Comparison of ENCODE assay signal across 12 cellular contexts in genomic region chr3:45677841-45678240, GRCh38. TPM values are rescaled to one million over a fixed set of nuclear protein-coding genes. Genes with fewer than 3 reads are reported as not detected.
DNase-seq lines count a peak whose midpoint lies in the region; ATAC-seq, FAIRE-seq and TF ChIP-seq lines count a peak whose summit lies in the region.
"Had no signal": no experiment of that assay in that cellular context is flagged by ENCODE, and none has a peak within 500 bp of the region (broad histone marks: within the 10 kb centered on the region; RNA-seq: fewer than 3 reads in every experiment).

No MANE protein-coding gene starts in this region.

- no peak overlapping the region for H2AFZ ChIP-seq in HepG2 (ENCODE audit: low read length)

- H3K9me3 ChIP-seq in Caco-2 (no peaks in the 10 kb centered on the region), esophagus muscularis mucosa (no peaks in the 10 kb centered on the region), prostate gland (no peaks in the 10 kb centered on the region), HepG2 (ENCODE audit: low read length) (no peaks in the 10 kb centered on the region; the same call in 1 of the 2 replicates)

- in situ Hi-C loops in HepG2 (cut with HindIII; ENCODE audit: extremely low pct_ligation_motif_present, low pct_unique_long_range_greater_than_20kb): no loop called here

- no peaks in the 10 kb centered on the region for H3K79me2 ChIP-seq in HepG2 (ENCODE audit: insufficient read depth, low read length)

- DNase-seq in Caco-2: no peak
- no peak for DNase-seq in RWPE1 (ENCODE audit: low spot score)
- DNase-seq in esophagus muscularis mucosa (ENCODE audit: extremely low spot score): no peak
- DNase-seq in prostate gland (ENCODE audit: low spot score): no peak
- no peak for DNase-seq in SIG-M5 (lab: John Stamatoyannopoulos, UW)
- DNase-seq in NCI-H69 (lab: John Stamatoyannopoulos, UW): no peak
- no peak for DNase-seq in activated CD4-positive, CD25-positive, alpha-beta regulatory T cell treated with anti-CD3 and anti-CD28 coated beads, Interleukin-2, amount 50 U/mL, for 72 hours
- no peak for DNase-seq in HepG2 (ENCODE audit: low spot score)
- DNase-seq: activated T-cell treated with anti-CD3 and anti-CD28 coated beads, Interleukin-2, amount 50 U/mL, for 48 hours; NCI-H1048; stimulated activated CD4-positive, alpha-beta T cell treated with anti-CD3 and anti-CD28 coated beads, Interleukin-4, amount 100 ng/mL, for 1 hour; WERI-Rb-1 had no signal

- WGBS in esophagus muscularis mucosa: 79% methylated on average over 10 of the region's 10 CpGs
- WGBS in prostate gland: 52% methylated on average over 10 of the region's 10 CpGs
- 98% methylated on average over 10 of the region's 10 CpGs for WGBS in HepG2 (ENCODE audit: low lambda C conversion rate)

- TF ChIP-seq CTCF in Caco-2 (IDR thresholded peaks at IDR 0.05; ENCODE audit: insufficient read depth in 1 of 2, low read depth in 1 of 2, low read length in 1 of 2, severe bottlenecking in 1 of 2, unreplicated experiment in 1 of 2) (no peak), RWPE1 (conservative IDR thresholded peaks at IDR 0.05; ENCODE audit: low read depth) (no peak), esophagus muscularis mucosa (IDR thresholded peaks at IDR 0.05) (no peak), prostate gland (IDR thresholded peaks at IDR 0.05) (no peak), HepG2 (CRISPR knock-in tag; IDR thresholded peaks at IDR 0.05) (no peak)

- no peak overlapping the region for H3K4me3 Mint-ChIP-seq in Caco-2 (ENCODE audit: unreplicated experiment)

- no peaks in the 10 kb centered on the region for H4K20me1 ChIP-seq in HepG2 (ENCODE audit: insufficient read depth, low read length)

- H3K27ac ChIP-seq in RWPE1 (peak overlapping the region; percentile 98), esophagus muscularis mucosa (replicated peaks in 1 of 4) (peak overlapping the region; percentile 35 to 80 (median 67)), prostate gland (peak overlapping the region; percentile 84), HepG2 (ENCODE audit: extremely low read length, insufficient read depth, low read length) (no peak overlapping the region)
- H3K27ac ChIP-seq: WERI-Rb-1 had no signal

- no peak for ATAC-seq in HepG2

- no peaks in the 10 kb centered on the region for H3K27me3 Mint-ChIP-seq in Caco-2 (ENCODE audit: insufficient read depth, unreplicated experiment)

- TF ChIP-seq POLR2A in esophagus muscularis mucosa (IDR thresholded peaks at IDR 0.05; ENCODE audit: low read depth) (no peak), prostate gland (IDR thresholded peaks at IDR 0.05) (no peak), HepG2 (IDR thresholded peaks at IDR 0.05; ENCODE audit: insufficient read depth in 1 of 2, low read depth in 2 of 2, low read length in 2 of 2) (no peak)

- no peak overlapping the region for H3K9ac ChIP-seq in HepG2 (ENCODE audit: insufficient read depth, low read depth, low read length)

- intact Hi-C loops in Caco-2 (cut with micrococcal nuclease; ENCODE audit: unreplicated experiment): loop anchor here (1.0 kb wide), 1 partner anchor 11 kb away; the partner anchor contains the start of gene SACM1L
- intact Hi-C loops in esophagus muscularis mucosa (cut with DNase I): no loop called here
- intact Hi-C loops in prostate gland (cut with DNase I): no loop called here
- intact Hi-C loops in HepG2 (cut with micrococcal nuclease; ENCODE audit: unreplicated experiment): no loop called here

- H3K9me3 Mint-ChIP-seq in Caco-2 (ENCODE audit: unreplicated experiment): no peaks in the 10 kb centered on the region

- H3K4me1 ChIP-seq in Caco-2 (peaks cover 10% of the 10 kb centered on the region), esophagus muscularis mucosa (peaks cover 17 to 30% (median 19%) of the 10 kb centered on the region in 4 donors), prostate gland (replicated peaks) (peaks cover 15% of the 10 kb centered on the region), HepG2 (ENCODE audit: insufficient read depth, low read length) (peaks cover 9% of the 10 kb centered on the region; the same call in 1 of the 2 replicates)

- H3K36me3 ChIP-seq in Caco-2 (ENCODE audit: control insufficient read depth, insufficient read depth, low read length) (peaks cover 7% of the 10 kb centered on the region), esophagus muscularis mucosa (peaks cover 4 to 69% (median 46%) of the 10 kb centered on the region in 4 donors), prostate gland (no peaks in the 10 kb centered on the region), HepG2 (replicated peaks in 1 of 2; ENCODE audit: control insufficient read depth in 1 of 2, insufficient read depth in 2 of 2, low read length in 2 of 2) (peaks cover 14 to 27% of the 10 kb centered on the region in 2 experiments)

- no peak for TF ChIP-seq RAD21 in HepG2 (CRISPR knock-in tag; IDR thresholded peaks at IDR 0.05)

- H3K36me3 Mint-ChIP-seq in Caco-2 (ENCODE audit: insufficient read depth, unreplicated experiment): peaks cover 56% of the 10 kb centered on the region

- H3K27me3 ChIP-seq in Caco-2 (replicated peaks; ENCODE audit: control insufficient read depth, insufficient read depth, low read length): no peaks in the 10 kb centered on the region
- no peaks in the 10 kb centered on the region for H3K27me3 ChIP-seq in esophagus muscularis mucosa
- no peaks in the 10 kb centered on the region for H3K27me3 ChIP-seq in prostate gland (replicated peaks; ENCODE audit: insufficient read depth)
- H3K27me3 ChIP-seq in HepG2 (ENCODE audit: control insufficient read depth in 1 of 2, insufficient read depth in 2 of 2, low read length in 2 of 2): no peaks in the 10 kb centered on the region

- H3K4me2 ChIP-seq in HepG2 (ENCODE audit: low read depth, low read length): no peak overlapping the region

- POLR2A ChIA-PET in Caco-2 (lab: Charles Lee): interaction anchor here (0.7 kb wide), 1 partner anchor 12 kb away, joined by 9 read pairs; the partner anchor contains the start of gene SACM1L
- POLR2A ChIA-PET in RWPE1 (lab: Yijun Ruan, JAX; ENCODE audit: low non-redundant PET): no interaction called here
- POLR2A ChIA-PET in HepG2 (lab: Yijun Ruan, JAX): interaction anchor here (0.6 to 1.6 kb wide), 2 partner anchors 11 to 18 kb away, joined by 3 to 5 read pairs; partner anchors contain the start of gene SACM1L

- H3K4me3 ChIP-seq in Caco-2 (ENCODE audit: low read depth, low read length) (no peak overlapping the region), esophagus muscularis mucosa (no peak overlapping the region), prostate gland (no peak overlapping the region), HepG2 (replicated peaks in 1 of 3; ENCODE audit: insufficient read depth in 1 of 3, low read depth in 2 of 3, low read length in 3 of 3) (no peak overlapping the region)

- H3K27ac Mint-ChIP-seq in Caco-2 (ENCODE audit: unreplicated experiment): peak overlapping the region; percentile 92

- BruUV-seq in Caco-2 (replicated peaks; lab: Mats Ljungman, UMichigan): no TSS peak
- BruUV-seq in HepG2 (replicated peaks; lab: Mats Ljungman, UMichigan): no TSS peak

- CTCF ChIA-PET in Caco-2 (lab: Charles Lee) (interaction anchor here (0.6 to 1.7 kb wide), 5 partner anchors 11 to 86 kb away, joined by 3 to 7 read pairs (median 4); no protein-coding TSS in a partner anchor), RWPE1 (lab: Yijun Ruan, JAX) (no interaction called here), HepG2 (lab: Yijun Ruan, JAX; ENCODE audit: low intra/inter-chr PET ratio, low total read pairs) (no interaction called here)

- TF ChIP-seq EP300 in esophagus muscularis mucosa (IDR thresholded peaks at IDR 0.05) (no peak), HepG2 (IDR thresholded peaks at IDR 0.05; ENCODE audit: low read depth in 2 of 2, low read length in 2 of 2) (no peak), HepG2 (CRISPR knock-in tag; IDR thresholded peaks at IDR 0.05; ENCODE audit: borderline replicate concordance) (no peak)

- H3K4me1 Mint-ChIP-seq in Caco-2 (ENCODE audit: low read depth, unreplicated experiment): peaks cover 14% of the 10 kb centered on the region

- no peak for FAIRE-seq in HepG2 (lab: Jason Lieb, UNC)

TF ChIP-seq in HepG2, 621 proteins besides CTCF, POLR2A, EP300 and RAD21:
- no peak for TF ChIP-seq ZNF766 (CRISPR knock-in tag; IDR thresholded peaks at IDR 0.05; ENCODE audit: borderline replicate concordance)
- no peak for TF ChIP-seq ZNF160 (CRISPR knock-in tag; IDR thresholded peaks at IDR 0.05)
- no peak for TF ChIP-seq ZNF224 (CRISPR knock-in tag; IDR thresholded peaks at IDR 0.05)
- TF ChIP-seq GZF1 (CRISPR knock-in tag; IDR thresholded peaks at IDR 0.05): no peak
- TF ChIP-seq SNRNP70 (IDR thresholded peaks at IDR 0.05; ENCODE audit: low read depth, low read length): no peak
- no peak for TF ChIP-seq ZNF747 (CRISPR knock-in tag; IDR thresholded peaks at IDR 0.05; ENCODE audit: borderline replicate concordance)
- TF ChIP-seq ZNF605 (CRISPR knock-in tag; IDR thresholded peaks at IDR 0.05): no peak

RNA-seq across cellular contexts. Expression of gene SACM1L, which starts 11.4 kb away (rescaled TPM):
- 51.0 and 53.5 TPM in 2 replicates for total RNA-seq in Caco-2 (2022)
- total RNA-seq in esophagus muscularis mucosa: 10 to 100 TPM; 33.2 to 37.4 (median 36.2) TPM
- total RNA-seq in prostate gland: 10 to 100 TPM; 56.6 to 62.8 TPM
- total RNA-seq in HepG2 (2016; rRNA removed; fragmentation: Illumina TruSeq; extraction: Trizol): 27.8 and 37.4 TPM in 2 replicates
- total RNA-seq in HepG2 (2016; cell fraction: cytosol; rRNA removed; fragmentation: Illumina TruSeq; extraction: Trizol; ENCODE audit: low read depth): 4.8 and 5.9 TPM in 2 replicates
- 27.1 and 39.1 TPM in 2 replicates for total RNA-seq in HepG2 (2016; cell fraction: insoluble cytoplasmic fraction; rRNA removed; fragmentation: Illumina TruSeq; extraction: Trizol)
- total RNA-seq in HepG2 (2016; cell fraction: membrane; rRNA removed; fragmentation: Illumina TruSeq; extraction: Trizol): 9.6 and 11.6 TPM in 2 replicates
- total RNA-seq in HepG2 (2016; cell fraction: nucleus; rRNA removed; fragmentation: Illumina TruSeq; extraction: Trizol): 42.5 and 44.3 TPM in 2 replicates
- polyA plus RNA-seq in HepG2 (2011; rRNA removed): 12.0 and 15.1 TPM in 2 replicates
- 3.8 and 6.6 TPM in 2 replicates for polyA plus RNA-seq in HepG2 (2011; cell fraction: cytosol; rRNA removed)
- 12.4 and 14.3 TPM in 2 replicates for polyA plus RNA-seq in HepG2 (2011; cell fraction: nucleus; rRNA removed)
- 16.5 and 20.6 TPM in 2 replicates for polyA plus RNA-seq in HepG2 (2012)
- polyA plus RNA-seq in HepG2 (2016; cell fraction: cytosol; fragmentation: Illumina TruSeq; extraction: Trizol; ENCODE audit: low read depth): 1.5 and 1.7 TPM in 2 replicates
- 32.9 and 37.8 TPM in 2 replicates for polyA plus RNA-seq in HepG2 (2016; cell fraction: insoluble cytoplasmic fraction; fragmentation: Illumina TruSeq; extraction: Trizol; ENCODE audit: low read depth)
- 4.5 and 5.1 TPM in 2 replicates for polyA plus RNA-seq in HepG2 (2016; cell fraction: membrane; fragmentation: Illumina TruSeq; extraction: Trizol; ENCODE audit: low read depth)
- 52.6 and 65.8 TPM in 2 replicates for polyA plus RNA-seq in HepG2 (2016; cell fraction: nucleus; fragmentation: Illumina TruSeq; extraction: Trizol; ENCODE audit: insufficient read depth, low read depth)
- polyA minus RNA-seq in HepG2 (2011; rRNA and poly(A)+ RNA removed; ENCODE audit: low replicate concordance): 11.2 and 34.4 TPM in 2 replicates
- 13.3 and 19.4 TPM in 2 replicates for polyA minus RNA-seq in HepG2 (2011; cell fraction: cytosol; rRNA and poly(A)+ RNA removed)
- polyA minus RNA-seq in HepG2 (2011; cell fraction: nucleus; rRNA and poly(A)+ RNA removed): 57.6 and 62.6 TPM in 2 replicates
